Comparison of ENCODE assay signal across 30 cellular contexts in the genomic region with DNA sequence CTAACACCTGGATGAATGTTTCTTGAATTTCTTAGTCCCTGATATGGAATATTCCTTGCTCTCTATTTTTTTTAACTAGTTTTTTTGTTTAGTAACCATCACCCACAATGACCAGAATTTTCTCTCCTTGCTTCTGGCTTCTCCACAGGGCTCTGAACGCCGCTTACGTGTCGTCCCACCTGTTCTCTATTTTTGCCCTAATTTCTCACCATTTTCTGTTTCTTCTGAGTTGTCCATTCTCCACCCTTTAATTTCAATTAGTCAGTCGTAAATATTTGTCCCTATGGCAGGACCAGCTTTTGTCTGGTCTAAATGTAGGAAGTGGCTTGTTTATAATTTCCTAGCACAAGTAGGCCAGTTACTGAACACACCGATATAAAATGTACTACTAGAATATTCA. TPM values are rescaled to one million over a fixed set of nuclear protein-coding genes. Genes with fewer than 3 reads are reported as not detected.
"Had no signal": no experiment of that assay in that cellular context is flagged by ENCODE, and none has a peak within 500 bp of the region (broad histone marks: within the 10 kb centered on the region; RNA-seq: fewer than 3 reads in every experiment).

No MANE protein-coding gene starts in this region.

- H3K4me3 ChIP-seq: esophagus muscularis mucosa, gastrocnemius medialis, heart left ventricle had no signal

- H3K36me3 Mint-ChIP-seq: activated naive CD8-positive, alpha-beta T cell had no signal

- H3K27ac ChIP-seq: esophagus muscularis mucosa, foreskin keratinocyte, gastrocnemius medialis had no signal

- H3K4me1 ChIP-seq: gastrocnemius medialis had no signal

- DNase-seq: activated B cell treated with CpG ODN at 0.5 μM for 24 hours; activated CD4-positive, alpha-beta T cell treated with anti-CD3 and anti-CD28 coated beads for 48 hours; activated CD4-positive, alpha-beta T cell treated with anti-CD3 and anti-CD28 coated beads, Interleukin-2, amount 50 U/mL, for 1 hour; activated CD4-positive, alpha-beta T cell treated with anti-CD3 and anti-CD28 coated beads, Interleukin-2, amount 50 U/mL, for 48 hours; activated CD8-positive, alpha-beta memory T cell treated with anti-CD3 and anti-CD28 coated beads for 24 hours; activated CD8-positive, alpha-beta T cell treated with anti-CD3 and anti-CD28 coated beads for 36 hours; activated effector memory CD4-positive, alpha-beta T cell treated with Interleukin-2 at 50 U/mL for 16 hours; activated gamma-delta T cell treated with Interleukin-2 at 50 U/mL for 16 hours; activated naive CD4-positive, alpha-beta T cell treated with anti-CD3 and anti-CD28 coated beads, Interleukin-2, amount 50 U/mL, for 16 hours; activated naive CD4-positive, alpha-beta T cell treated with Interleukin-2 at 50 U/mL for 16 hours; activated T-cell treated with anti-CD3 and anti-CD28 coated beads, Interleukin-2, amount 50 U/mL, for 4 hours; amniotic stem cell; anterior cingulate cortex; cortex of kidney; dermis blood vessel endothelial cell; effector CD4-positive, alpha-beta T cell; effector memory CD8-positive, alpha-beta T cell; erythroblast; foreskin keratinocyte; gastrocnemius medialis; glutamatergic neuron; heart left ventricle; T-helper 2 cell had no signal

- H3K27ac Mint-ChIP-seq: activated B cell treated with CpG ODN at 0.5 μM for 24 hours; activated CD8-positive, alpha-beta T cell treated with anti-CD3 and anti-CD28 coated beads for 36 hours; activated naive CD8-positive, alpha-beta T cell; activated T-helper 17 cell treated with anti-CD3 and anti-CD28 coated beads, Interleukin-2, amount 50 U/mL, for 72 hours; effector memory CD8-positive, alpha-beta T cell had no signal

- H3K9me3 Mint-ChIP-seq: activated B cell treated with CpG ODN at 0.5 μM for 24 hours; activated CD8-positive, alpha-beta T cell treated with anti-CD3 and anti-CD28 coated beads for 36 hours; activated T-cell treated with anti-CD3 and anti-CD28 coated beads, Interleukin-2, amount 50 U/mL, for 4 hours had no signal

- ATAC-seq: activated CD4-positive, CD25-positive, alpha-beta regulatory T cell treated with anti-CD3 and anti-CD28 coated beads, Interleukin-2, amount 50 U/mL, for 24 hours; activated CD8-positive, alpha-beta T cell treated with anti-CD3 and anti-CD28 coated beads for 36 hours; activated T-cell treated with anti-CD3 and anti-CD28 coated beads, Interleukin-2, amount 50 U/mL, for 4 hours; activated T-helper 17 cell treated with anti-CD3 and anti-CD28 coated beads, Interleukin-2, amount 50 U/mL, for 72 hours; effector memory CD8-positive, alpha-beta T cell; foreskin keratinocyte; gastrocnemius medialis had no signal

- H3K4me1 Mint-ChIP-seq: activated B cell treated with CpG ODN at 0.5 μM for 24 hours; activated T-helper 17 cell treated with anti-CD3 and anti-CD28 coated beads, Interleukin-2, amount 50 U/mL, for 72 hours had no signal

- FAIRE-seq: astrocyte, colon had no signal

- H3K9me3 ChIP-seq: esophagus muscularis mucosa, gastrocnemius medialis, heart left ventricle had no signal

- H3K4me3 Mint-ChIP-seq: activated B cell treated with CpG ODN at 0.5 μM for 24 hours; activated CD8-positive, alpha-beta T cell treated with anti-CD3 and anti-CD28 coated beads for 36 hours; activated naive CD8-positive, alpha-beta T cell; activated T-cell treated with anti-CD3 and anti-CD28 coated beads, Interleukin-2, amount 50 U/mL, for 4 hours; activated T-helper 17 cell treated with anti-CD3 and anti-CD28 coated beads, Interleukin-2, amount 50 U/mL, for 72 hours; effector memory CD8-positive, alpha-beta T cell had no signal

- H3K27me3 Mint-ChIP-seq: activated B cell treated with CpG ODN at 0.5 μM for 24 hours; activated CD8-positive, alpha-beta T cell treated with anti-CD3 and anti-CD28 coated beads for 36 hours; activated naive CD8-positive, alpha-beta T cell; activated T-helper 17 cell treated with anti-CD3 and anti-CD28 coated beads, Interleukin-2, amount 50 U/mL, for 72 hours; effector memory CD8-positive, alpha-beta T cell had no signal

RNA-seq across cellular contexts. Expression of gene PLCB4, which starts 52.3 kb away (rescaled TPM):
- total RNA-seq: activated B cell treated with CpG ODN at 0.5 μM for 24 hours; activated CD8-positive, alpha-beta T cell treated with anti-CD3 and anti-CD28 coated beads for 36 hours; activated T-helper 17 cell treated with anti-CD3 and anti-CD28 coated beads, Interleukin-2, amount 50 U/mL, for 72 hours; T-helper 1 cell treated with Interleukin-12 subunit alpha and Interleukin-12 subunit beta and Interleukin-4 antibody, amounts not matched to agents 30 ng/mL and 1 ng/mL, for 36 hours had no signal
